Comparison of ENCODE assay signal across 24 cellular contexts in genomic region chr2:118731396-118731795, GRCh38.
"Had no signal": no experiment of that assay in that cellular context is flagged by ENCODE, and none has a peak within 500 bp of the region (broad histone marks: within the 10 kb centered on the region; RNA-seq: fewer than 3 reads in every experiment).

No MANE protein-coding gene starts in this region.

- H3K4me3 ChIP-seq: colonic mucosa, coronary artery, dorsolateral prefrontal cortex, esophagus muscularis mucosa, esophagus squamous epithelium, gastrocnemius medialis, gastroesophageal sphincter, heart left ventricle, heart right ventricle had no signal

- H3K36me3 ChIP-seq: colonic mucosa, esophagus muscularis mucosa, esophagus squamous epithelium, gastrocnemius medialis, gastroesophageal sphincter, heart left ventricle, heart right ventricle had no signal

- H3K27me3 ChIP-seq: colonic mucosa, esophagus muscularis mucosa, esophagus squamous epithelium, foreskin keratinocyte, gastrocnemius medialis, heart left ventricle had no signal

- H3K27ac ChIP-seq: colonic mucosa, coronary artery, dorsolateral prefrontal cortex, epithelial cell of prostate, esophagus muscularis mucosa, esophagus squamous epithelium, foreskin keratinocyte, gastrocnemius medialis, gastroesophageal sphincter, heart left ventricle, heart right ventricle had no signal

- ATAC-seq: effector memory CD8-positive, alpha-beta T cell; esophagus mucosa; foreskin keratinocyte; gastrocnemius medialis; gastroesophageal sphincter; heart left ventricle; heart right ventricle had no signal

- DNase-seq: colonic mucosa; cortex of kidney; dermis blood vessel endothelial cell; dorsolateral prefrontal cortex; effector CD4-positive, alpha-beta T cell; effector CD8-positive, alpha-beta T cell; effector memory CD4-positive, alpha-beta T cell; effector memory CD8-positive, alpha-beta T cell; endodermal cell; erythroblast; esophagus squamous epithelium; foreskin fibroblast; foreskin keratinocyte; foreskin melanocyte; gastrocnemius medialis; glutamatergic neuron; head of caudate nucleus; heart left ventricle; heart right ventricle had no signal

- H3K4me1 ChIP-seq: colonic mucosa, esophagus muscularis mucosa, esophagus squamous epithelium, gastrocnemius medialis, gastroesophageal sphincter, heart left ventricle, heart right ventricle had no signal

- H3K9me3 ChIP-seq: colonic mucosa, gastrocnemius medialis had no signal
